Comparison of ENCODE assay signal across 9 cellular contexts in the genomic region with DNA sequence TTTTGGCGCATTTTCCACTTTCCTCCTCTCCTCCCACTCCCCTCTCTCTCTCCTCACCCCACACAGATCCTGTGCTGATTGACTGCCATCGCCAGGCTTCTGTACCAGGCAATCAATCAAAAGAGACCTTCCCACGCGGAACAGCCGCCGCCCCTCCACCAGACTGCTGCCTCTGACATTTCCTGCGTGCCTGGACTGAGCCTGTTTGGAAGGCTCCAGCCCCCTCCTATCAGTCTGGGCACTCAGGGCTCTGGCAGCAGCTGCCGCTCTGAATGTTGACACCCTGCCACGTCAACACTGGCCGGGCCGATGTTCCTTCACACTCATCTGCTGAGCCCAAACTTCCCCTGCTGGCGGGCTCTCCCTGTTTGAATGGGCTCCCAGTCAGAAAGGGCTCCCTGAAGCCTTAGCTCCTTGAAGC.
DNase-seq lines count a peak whose midpoint lies in the region; ATAC-seq and TF ChIP-seq lines count a peak whose summit lies in the region.
"Had no signal": no experiment of that assay in that cellular context is flagged by ENCODE, and none has a peak within 500 bp of the region (broad histone marks: within the 10 kb centered on the region; RNA-seq: fewer than 3 reads in every experiment).

No MANE protein-coding gene starts in this region.

- TF ChIP-seq CTCF in HFFc6 (IDR thresholded peaks at IDR 0.05) (no peak), activated B cell treated with CpG ODN at 0.5 μM for 24 hours (IDR thresholded peaks at IDR 0.05) (no peak), stomach (IDR thresholded peaks at IDR 0.05) (no peak)

- POLR2A ChIA-PET in activated B cell treated with CpG ODN at 0.5 μM for 24 hours (lab: Charles Lee) = interaction anchor here (0.6 kb wide), 1 partner anchor 416 kb away, joined by 4 read pairs; no protein-coding TSS in a partner anchor

- DNase-seq in HFFc6 (no peak), activated B cell treated with CpG ODN at 0.5 μM for 24 hours (no peak), iPS-NIHi11 (ENCODE audit: low spot score) (peak; percentile 29), stomach (peak; percentile 34)
- DNase-seq in activated CD4-positive, alpha-beta T cell treated with anti-CD3 and anti-CD28 coated beads, Interleukin-2, amount 50 U/mL, for 1 hour = no peak
- DNase-seq in activated CD4-positive, alpha-beta T cell treated with anti-CD3 and anti-CD28 coated beads for 1 hour = no peak
- DNase-seq in activated T-helper 2 cell treated with anti-CD3 and anti-CD28 coated beads, Interferon-gamma antibody, Interleukin-2, Interleukin-4, amounts not matched to agents 10 μg/mL and 5 μg/mL and 100 μg/mL, durations not matched to agents 14 hours and 24 hours and 36 hours (ENCODE audit: low spot score) = no peak

- peaks cover 0 to 11% (median 5%) of the 10 kb centered on the region in 4 donors for H3K4me1 ChIP-seq in stomach

- H3K27me3 Mint-ChIP-seq in HFFc6 (ENCODE audit: insufficient read depth) (no peaks in the 10 kb centered on the region; the same call in 1 of the 2 replicates), activated B cell treated with CpG ODN at 0.5 μM for 24 hours (peaks cover 10% of the 10 kb centered on the region)
- H3K27me3 Mint-ChIP-seq in activated T-helper 2 cell treated with anti-CD3 and anti-CD28 coated beads, Interferon-gamma antibody, Interleukin-2, Interleukin-4, amounts not matched to agents 10 μg/mL and 5 μg/mL and 100 μg/mL, durations not matched to agents 14 hours and 24 hours and 36 hours (ENCODE audit: low read depth) = no peaks in the 10 kb centered on the region
- H3K27me3 Mint-ChIP-seq: dendritic cell treated with granulocyte-macrophage colony-stimulating factor and Interleukin-4, amounts not matched to agents 40 ng/mL and 50 ng/mL, for 4 days had no signal

- no peaks in the 10 kb centered on the region for H3K9me3 ChIP-seq in stomach

- CTCF ChIA-PET in activated B cell treated with CpG ODN at 0.5 μM for 24 hours (lab: Charles Lee) = no interaction called here

- 11 to 21% (median 15%) methylated on average over 10 to 12 of the region's 12 CpGs for WGBS in stomach, 5 donors

- H3K4me1 Mint-ChIP-seq in HFFc6 (ENCODE audit: low read depth) (peaks cover 12% of the 10 kb centered on the region; the same call in 1 of the 2 replicates), activated B cell treated with CpG ODN at 0.5 μM for 24 hours (peaks cover 14% of the 10 kb centered on the region)
- peaks cover 6% of the 10 kb centered on the region for H3K4me1 Mint-ChIP-seq in activated T-helper 2 cell treated with anti-CD3 and anti-CD28 coated beads, Interferon-gamma antibody, Interleukin-2, Interleukin-4, amounts not matched to agents 10 μg/mL and 5 μg/mL and 100 μg/mL, durations not matched to agents 14 hours and 24 hours and 36 hours (ENCODE audit: low read depth)

- H3K36me3 Mint-ChIP-seq in HFFc6 (ENCODE audit: low read depth) (no peaks in the 10 kb centered on the region; the same call in 1 of the 2 replicates), activated B cell treated with CpG ODN at 0.5 μM for 24 hours (ENCODE audit: low read depth) (no peaks in the 10 kb centered on the region)
- no peaks in the 10 kb centered on the region for H3K36me3 Mint-ChIP-seq in activated T-helper 2 cell treated with anti-CD3 and anti-CD28 coated beads, Interferon-gamma antibody, Interleukin-2, Interleukin-4, amounts not matched to agents 10 μg/mL and 5 μg/mL and 100 μg/mL, durations not matched to agents 14 hours and 24 hours and 36 hours (ENCODE audit: low read depth)

- intact Hi-C loops in activated B cell treated with CpG ODN at 0.5 μM for 24 hours (cut with micrococcal nuclease) (loop anchor here (5.0 kb wide), 1 partner anchor 468 kb away; a partner anchor contains a TSS), stomach (cut with DNase I; ENCODE audit: low total_unique reads) (no loop called here)
- intact Hi-C loops in activated T-helper 2 cell treated with anti-CD3 and anti-CD28 coated beads, Interferon-gamma antibody, Interleukin-2, Interleukin-4, amounts not matched to agents 10 μg/mL and 5 μg/mL and 100 μg/mL, durations not matched to agents 14 hours and 24 hours and 36 hours (cut with micrococcal nuclease) = no loop called here

- H3K4me3 Mint-ChIP-seq in HFFc6 (peak overlapping the region; percentile 73; the same call in 1 of the 2 replicates), activated B cell treated with CpG ODN at 0.5 μM for 24 hours (peak overlapping the region; percentile 33)
- H3K4me3 Mint-ChIP-seq in activated T-helper 2 cell treated with anti-CD3 and anti-CD28 coated beads, Interferon-gamma antibody, Interleukin-2, Interleukin-4, amounts not matched to agents 10 μg/mL and 5 μg/mL and 100 μg/mL, durations not matched to agents 14 hours and 24 hours and 36 hours (ENCODE audit: low read depth) = no peak overlapping the region
- H3K4me3 Mint-ChIP-seq: dendritic cell treated with granulocyte-macrophage colony-stimulating factor and Interleukin-4, amounts not matched to agents 40 ng/mL and 50 ng/mL, for 4 days had no signal

- H3K36me3 ChIP-seq in stomach = no peaks in the 10 kb centered on the region

- no peak overlapping the region for H3K4me3 ChIP-seq in stomach

- H3K9me3 Mint-ChIP-seq in HFFc6 (no peaks in the 10 kb centered on the region), activated B cell treated with CpG ODN at 0.5 μM for 24 hours (no peaks in the 10 kb centered on the region)
- H3K9me3 Mint-ChIP-seq in activated T-helper 2 cell treated with anti-CD3 and anti-CD28 coated beads, Interferon-gamma antibody, Interleukin-2, Interleukin-4, amounts not matched to agents 10 μg/mL and 5 μg/mL and 100 μg/mL, durations not matched to agents 14 hours and 24 hours and 36 hours = no peaks in the 10 kb centered on the region
- H3K9me3 Mint-ChIP-seq: dendritic cell treated with granulocyte-macrophage colony-stimulating factor and Interleukin-4, amounts not matched to agents 40 ng/mL and 50 ng/mL, for 4 days had no signal

- H3K27ac Mint-ChIP-seq in HFFc6 (peak overlapping the region; percentile 70; the same call in 1 of the 2 replicates), activated B cell treated with CpG ODN at 0.5 μM for 24 hours (no peak overlapping the region)
- H3K27ac Mint-ChIP-seq in activated T-helper 2 cell treated with anti-CD3 and anti-CD28 coated beads, Interferon-gamma antibody, Interleukin-2, Interleukin-4, amounts not matched to agents 10 μg/mL and 5 μg/mL and 100 μg/mL, durations not matched to agents 14 hours and 24 hours and 36 hours = no peak overlapping the region
- H3K27ac Mint-ChIP-seq: dendritic cell treated with granulocyte-macrophage colony-stimulating factor and Interleukin-4, amounts not matched to agents 40 ng/mL and 50 ng/mL, for 4 days had no signal

- no peak for TF ChIP-seq EP300 in stomach (IDR thresholded peaks at IDR 0.05)

- TF ChIP-seq POLR2A in stomach (IDR thresholded peaks at IDR 0.05) = no peak

- no peaks in the 10 kb centered on the region for H3K27me3 ChIP-seq in stomach

- ATAC-seq in activated B cell treated with CpG ODN at 0.5 μM for 24 hours (ENCODE audit: low read depth) = no peak
- ATAC-seq in GM21381 (IDR thresholded peaks at IDR 0.05; ENCODE audit: unreplicated experiment) = no peak

- H3K27ac ChIP-seq in stomach = peak overlapping the region in 1 of 5 donors; percentile 0

Comparison
In these comparisons a context has a peak if more than half of its experiments do, and no peak if none do; other contexts are left out.
1. DNase-seq: peak in iPS-NIHi11 (single experiment) and stomach (single experiment); none in HFFc6 (single experiment), activated B cell treated with CpG ODN at 0.5 μM for 24 hours (single experiment), activated CD4-positive, alpha-beta T cell treated with anti-CD3 and anti-CD28 coated beads, Interleukin-2, amount 50 U/mL, for 1 hour (single experiment), activated CD4-positive, alpha-beta T cell treated with anti-CD3 and anti-CD28 coated beads for 1 hour (single experiment) and activated T-helper 2 cell treated with anti-CD3 and anti-CD28 coated beads, Interferon-gamma antibody, Interleukin-2, Interleukin-4, amounts not matched to agents 10 μg/mL and 5 μg/mL and 100 μg/mL, durations not matched to agents 14 hours and 24 hours and 36 hours (single experiment).